In the genomic region with DNA sequence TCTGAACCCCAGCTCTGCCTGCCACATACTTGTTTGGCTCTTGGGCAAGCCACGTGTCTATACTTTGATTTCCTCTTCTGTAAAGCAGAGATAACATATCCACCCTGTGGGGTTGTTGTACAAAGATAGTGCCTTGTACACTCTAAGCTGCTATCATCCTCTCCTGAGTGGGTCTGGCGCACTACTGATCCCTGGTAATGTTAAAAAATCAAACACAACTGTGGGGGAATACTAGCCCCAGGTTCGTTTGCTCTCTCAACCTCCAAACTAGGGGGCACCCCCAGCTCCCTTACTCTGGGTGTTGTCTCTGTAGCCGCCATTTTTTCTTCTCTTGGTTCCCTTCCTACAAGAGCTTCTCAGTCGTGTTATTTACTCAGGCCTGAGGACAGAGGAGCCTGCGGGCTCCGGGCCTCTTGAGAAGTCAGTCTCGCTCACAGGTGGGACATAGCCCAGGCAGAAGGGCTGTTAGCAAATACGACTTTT, we compare ENCODE assay signal across 8 cellular contexts. TPM values are rescaled to one million over a fixed set of nuclear protein-coding genes. Genes with fewer than 3 reads are reported as not detected.
DNase-seq lines count a peak whose midpoint lies in the region; ATAC-seq and TF ChIP-seq lines count a peak whose summit lies in the region.

No MANE protein-coding gene starts in this region.

- peak; percentile 47 for DNase-seq in NCI-H82 (lab: John Stamatoyannopoulos, UW)
- DNase-seq in NCI-H82 treated with DMSO at 0.1 percent for 48 hours (lab: John Stamatoyannopoulos, UW; ENCODE audit: unreplicated experiment): no peak
- DNase-seq in WTC11 (ENCODE audit: low spot score): no peak
- peak; percentile 30 for DNase-seq in left ventricle myocardium superior
- no peak for DNase-seq in left colon

- peaks cover 18% of the 10 kb centered on the region for H3K4me1 ChIP-seq in stomach smooth muscle (ENCODE audit: control insufficient read depth, insufficient read depth, low read length)

- H3K27me3 Mint-ChIP-seq in WTC11 (ENCODE audit: low read depth): peaks cover 22% of the 10 kb centered on the region

- H3K9ac ChIP-seq in stomach smooth muscle (ENCODE audit: low read length in 2 of 2): peak overlapping the region; percentile 14 to 47

- H3K27ac Mint-ChIP-seq in WTC11: no peak overlapping the region

- H3K9me3 Mint-ChIP-seq in WTC11: no peaks in the 10 kb centered on the region

- no peak for ATAC-seq in WTC11
- ATAC-seq in left ventricle myocardium superior: no peak
- ATAC-seq in left colon: no peak
- ATAC-seq in GM21447 (IDR thresholded peaks at IDR 0.05; ENCODE audit: unreplicated experiment): no peak
- ATAC-seq in HG02938 (IDR thresholded peaks at IDR 0.05; ENCODE audit: unreplicated experiment): no peak

- CTCF ChIA-PET in WTC11 (lab: Charles Lee): interaction anchor here (0.7 to 1.3 kb wide), 4 partner anchors 9 to 280 kb away, joined by 3 to 7 read pairs (median 3); no protein-coding TSS in a partner anchor

- peaks cover 27 to 32% of the 10 kb centered on the region in 2 donors for H3K36me3 ChIP-seq in stomach smooth muscle (ENCODE audit: control insufficient read depth in 2 of 2, insufficient read depth in 2 of 2, low read length in 2 of 2)

- no peaks in the 10 kb centered on the region for H3K27me3 ChIP-seq in stomach smooth muscle (ENCODE audit: control insufficient read depth in 1 of 2, insufficient read depth in 2 of 2, low read length in 2 of 2)

- peak overlapping the region; percentile 86 for H3K4me3 Mint-ChIP-seq in WTC11

- H3K4me3 ChIP-seq in stomach smooth muscle (ENCODE audit: low read length in 2 of 2): peak overlapping the region in 1 of 2 donors; percentile 89

- intact Hi-C loops in left ventricle myocardium superior (cut with micrococcal nuclease) (no loop called here), left colon (cut with DNase I, micrococcal nuclease) (no loop called here)

- H3K9me3 ChIP-seq in stomach smooth muscle (ENCODE audit: control insufficient read depth in 2 of 2, low read length in 2 of 2): no peaks in the 10 kb centered on the region

- no peak for TF ChIP-seq CTCF in WTC11 (IDR thresholded peaks at IDR 0.05)

- H3K36me3 Mint-ChIP-seq in WTC11: peaks cover 22% of the 10 kb centered on the region

- POLR2A ChIA-PET in WTC11 (lab: Charles Lee): interaction anchor here (0.8 kb wide), 1 partner anchor 17 kb away, joined by 3 read pairs; no protein-coding TSS in a partner anchor

- no peak overlapping the region for H3K27ac ChIP-seq in stomach smooth muscle (ENCODE audit: low read length)

- peaks cover 17% of the 10 kb centered on the region; the same call in 1 of the 2 replicates for H3K4me1 Mint-ChIP-seq in WTC11

TF ChIP-seq in WTC11, 78 proteins besides CTCF, POLR2A, EP300 and RAD21 (continues in another document):
- no peak for TF ChIP-seq ZNF232 (CRISPR knock-in tag; IDR thresholded peaks at IDR 0.05)
- no peak for TF ChIP-seq ZNF317 (CRISPR knock-in tag; IDR thresholded peaks at IDR 0.05; ENCODE audit: borderline replicate concordance, low read depth)
- no peak for TF ChIP-seq SMAD4 (CRISPR knock-in tag; IDR thresholded peaks at IDR 0.05)
- TF ChIP-seq, protein P1, sequence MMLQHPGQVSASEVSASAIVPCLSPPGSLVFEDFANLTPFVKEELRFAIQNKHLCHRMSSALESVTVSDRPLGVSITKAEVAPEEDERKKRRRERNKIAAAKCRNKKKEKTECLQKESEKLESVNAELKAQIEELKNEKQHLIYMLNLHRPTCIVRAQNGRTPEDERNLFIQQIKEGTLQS (CRISPR knock-in tag; conservative IDR thresholded peaks at IDR 0.05): no peak
- TF ChIP-seq TEAD4 (CRISPR knock-in tag; IDR thresholded peaks at IDR 0.05): no peak
- TF ChIP-seq SMAD3 (CRISPR knock-in tag; IDR thresholded peaks at IDR 0.05; ENCODE audit: borderline replicate concordance): no peak
- TF ChIP-seq FOXP1 (CRISPR knock-in tag; IDR thresholded peaks at IDR 0.05; ENCODE audit: borderline replicate concordance): no peak
- no peak for TF ChIP-seq MXD4 (CRISPR knock-in tag; IDR thresholded peaks at IDR 0.05; ENCODE audit: borderline replicate concordance)
- TF ChIP-seq ZNF423 (CRISPR knock-in tag; IDR thresholded peaks at IDR 0.05): no peak
- TF ChIP-seq JUN (CRISPR knock-in tag; IDR thresholded peaks at IDR 0.05): no peak
- TF ChIP-seq, protein P2, sequence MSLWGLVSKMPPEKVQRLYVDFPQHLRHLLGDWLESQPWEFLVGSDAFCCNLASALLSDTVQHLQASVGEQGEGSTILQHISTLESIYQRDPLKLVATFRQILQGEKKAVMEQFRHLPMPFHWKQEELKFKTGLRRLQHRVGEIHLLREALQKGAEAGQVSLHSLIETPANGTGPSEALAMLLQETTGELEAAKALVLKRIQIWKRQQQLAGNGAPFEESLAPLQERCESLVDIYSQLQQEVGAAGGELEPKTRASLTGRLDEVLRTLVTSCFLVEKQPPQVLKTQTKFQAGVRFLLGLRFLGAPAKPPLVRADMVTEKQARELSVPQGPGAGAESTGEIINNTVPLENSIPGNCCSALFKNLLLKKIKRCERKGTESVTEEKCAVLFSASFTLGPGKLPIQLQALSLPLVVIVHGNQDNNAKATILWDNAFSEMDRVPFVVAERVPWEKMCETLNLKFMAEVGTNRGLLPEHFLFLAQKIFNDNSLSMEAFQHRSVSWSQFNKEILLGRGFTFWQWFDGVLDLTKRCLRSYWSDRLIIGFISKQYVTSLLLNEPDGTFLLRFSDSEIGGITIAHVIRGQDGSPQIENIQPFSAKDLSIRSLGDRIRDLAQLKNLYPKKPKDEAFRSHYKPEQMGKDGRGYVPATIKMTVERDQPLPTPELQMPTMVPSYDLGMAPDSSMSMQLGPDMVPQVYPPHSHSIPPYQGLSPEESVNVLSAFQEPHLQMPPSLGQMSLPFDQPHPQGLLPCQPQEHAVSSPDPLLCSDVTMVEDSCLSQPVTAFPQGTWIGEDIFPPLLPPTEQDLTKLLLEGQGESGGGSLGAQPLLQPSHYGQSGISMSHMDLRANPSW (CRISPR knock-in tag; conservative IDR thresholded peaks at IDR 0.05; ENCODE audit: low read depth): no peak
- TF ChIP-seq, protein P3, sequence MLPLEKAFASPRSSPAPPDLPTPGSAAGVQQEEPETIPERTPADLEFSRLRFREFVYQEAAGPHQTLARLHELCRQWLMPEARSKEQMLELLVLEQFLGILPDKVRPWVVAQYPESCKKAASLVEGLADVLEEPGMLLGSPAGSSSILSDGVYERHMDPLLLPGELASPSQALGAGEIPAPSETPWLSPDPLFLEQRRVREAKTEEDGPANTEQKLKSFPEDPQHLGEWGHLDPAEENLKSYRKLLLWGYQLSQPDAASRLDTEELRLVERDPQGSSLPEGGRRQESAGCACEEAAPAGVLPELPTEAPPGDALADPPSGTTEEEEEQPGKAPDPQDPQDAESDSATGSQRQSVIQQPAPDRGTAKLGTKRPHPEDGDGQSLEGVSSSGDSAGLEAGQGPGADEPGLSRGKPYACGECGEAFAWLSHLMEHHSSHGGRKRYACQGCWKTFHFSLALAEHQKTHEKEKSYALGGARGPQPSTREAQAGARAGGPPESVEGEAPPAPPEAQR (CRISPR knock-in tag; IDR thresholded peaks at IDR 0.05): no peak
- TF ChIP-seq CREM (CRISPR knock-in tag; IDR thresholded peaks at IDR 0.05): no peak
- TF ChIP-seq, protein P4, sequence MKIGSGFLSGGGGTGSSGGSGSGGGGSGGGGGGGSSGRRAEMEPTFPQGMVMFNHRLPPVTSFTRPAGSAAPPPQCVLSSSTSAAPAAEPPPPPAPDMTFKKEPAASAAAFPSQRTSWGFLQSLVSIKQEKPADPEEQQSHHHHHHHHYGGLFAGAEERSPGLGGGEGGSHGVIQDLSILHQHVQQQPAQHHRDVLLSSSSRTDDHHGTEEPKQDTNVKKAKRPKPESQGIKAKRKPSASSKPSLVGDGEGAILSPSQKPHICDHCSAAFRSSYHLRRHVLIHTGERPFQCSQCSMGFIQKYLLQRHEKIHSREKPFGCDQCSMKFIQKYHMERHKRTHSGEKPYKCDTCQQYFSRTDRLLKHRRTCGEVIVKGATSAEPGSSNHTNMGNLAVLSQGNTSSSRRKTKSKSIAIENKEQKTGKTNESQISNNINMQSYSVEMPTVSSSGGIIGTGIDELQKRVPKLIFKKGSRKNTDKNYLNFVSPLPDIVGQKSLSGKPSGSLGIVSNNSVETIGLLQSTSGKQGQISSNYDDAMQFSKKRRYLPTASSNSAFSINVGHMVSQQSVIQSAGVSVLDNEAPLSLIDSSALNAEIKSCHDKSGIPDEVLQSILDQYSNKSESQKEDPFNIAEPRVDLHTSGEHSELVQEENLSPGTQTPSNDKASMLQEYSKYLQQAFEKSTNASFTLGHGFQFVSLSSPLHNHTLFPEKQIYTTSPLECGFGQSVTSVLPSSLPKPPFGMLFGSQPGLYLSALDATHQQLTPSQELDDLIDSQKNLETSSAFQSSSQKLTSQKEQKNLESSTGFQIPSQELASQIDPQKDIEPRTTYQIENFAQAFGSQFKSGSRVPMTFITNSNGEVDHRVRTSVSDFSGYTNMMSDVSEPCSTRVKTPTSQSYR (CRISPR knock-in tag; IDR thresholded peaks at IDR 0.05): no peak
- TF ChIP-seq CREB1 (CRISPR knock-in tag; IDR thresholded peaks at IDR 0.05): no peak
- TF ChIP-seq, protein P5, sequence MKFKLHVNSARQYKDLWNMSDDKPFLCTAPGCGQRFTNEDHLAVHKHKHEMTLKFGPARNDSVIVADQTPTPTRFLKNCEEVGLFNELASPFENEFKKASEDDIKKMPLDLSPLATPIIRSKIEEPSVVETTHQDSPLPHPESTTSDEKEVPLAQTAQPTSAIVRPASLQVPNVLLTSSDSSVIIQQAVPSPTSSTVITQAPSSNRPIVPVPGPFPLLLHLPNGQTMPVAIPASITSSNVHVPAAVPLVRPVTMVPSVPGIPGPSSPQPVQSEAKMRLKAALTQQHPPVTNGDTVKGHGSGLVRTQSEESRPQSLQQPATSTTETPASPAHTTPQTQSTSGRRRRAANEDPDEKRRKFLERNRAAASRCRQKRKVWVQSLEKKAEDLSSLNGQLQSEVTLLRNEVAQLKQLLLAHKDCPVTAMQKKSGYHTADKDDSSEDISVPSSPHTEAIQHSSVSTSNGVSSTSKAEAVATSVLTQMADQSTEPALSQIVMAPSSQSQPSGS (CRISPR knock-in tag; IDR thresholded peaks at IDR 0.05; ENCODE audit: borderline replicate concordance, low read depth): no peak

RNA-seq across cellular contexts. Expression of a gene that starts 1.0 kb away (rescaled TPM):
- total RNA-seq in WTC11 (2021) (20.9 to 25.3 TPM (median 24.7 TPM) in 3 replicates), left ventricle myocardium superior (17.6 TPM), left colon (10 to 100 TPM; 20.7 to 22.8 TPM)

RNA-seq across cellular contexts. Expression of a gene that starts 15.9 kb away (rescaled TPM):
- 2.4 to 5.6 TPM (median 3.9 TPM) in 3 replicates for total RNA-seq in WTC11 (2021)
- 967 TPM for total RNA-seq in left ventricle myocardium superior
- under 1 TPM; 0.58 to 0.64 TPM for total RNA-seq in left colon

RNA-seq across cellular contexts. Expression of a gene that starts 22.8 kb away (rescaled TPM):
- total RNA-seq in WTC11 (2021): 50.8 to 55.5 TPM (median 52.4 TPM) in 3 replicates
- 18.4 TPM for total RNA-seq in left ventricle myocardium superior
- total RNA-seq in left colon: 10 to 100 TPM; 20.1 to 59.6 TPM

RNA-seq across cellular contexts. Expression of a gene that starts 36.8 kb away (rescaled TPM):
- total RNA-seq in WTC11 (2021) (34.3 to 36.8 TPM (median 36.1 TPM) in 3 replicates), left ventricle myocardium superior (31.2 TPM), left colon (10 to 100 TPM; 87.0 to 90.5 TPM)

RNA-seq across cellular contexts. Expression of a gene that starts 42.0 kb away (rescaled TPM):
- 140 to 154 TPM (median 146 TPM) in 3 replicates for total RNA-seq in WTC11 (2021)
- total RNA-seq in left ventricle myocardium superior: 92.9 TPM
- total RNA-seq in left colon: 10 to 100 TPM; 40.5 to 57.0 TPM

Comparison
In these comparisons a context has a peak if more than half of its experiments do, and no peak if none do; other contexts are left out.
1. DNase-seq: peak in NCI-H82 (single experiment) and left ventricle myocardium superior (single experiment); none in NCI-H82 treated with DMSO at 0.1 percent for 48 hours (single experiment), WTC11 (single experiment) and left colon (0 of 2).
2. RNA of a gene that starts 15.9 kb away (total RNA-seq): 967 TPM in left ventricle myocardium superior (single experiment); 2.4 to 5.6 TPM in WTC11 and 0.58 to 0.64 TPM in left colon; every median in the first group is over 100 times any median in the second.